In the genomic region with DNA sequence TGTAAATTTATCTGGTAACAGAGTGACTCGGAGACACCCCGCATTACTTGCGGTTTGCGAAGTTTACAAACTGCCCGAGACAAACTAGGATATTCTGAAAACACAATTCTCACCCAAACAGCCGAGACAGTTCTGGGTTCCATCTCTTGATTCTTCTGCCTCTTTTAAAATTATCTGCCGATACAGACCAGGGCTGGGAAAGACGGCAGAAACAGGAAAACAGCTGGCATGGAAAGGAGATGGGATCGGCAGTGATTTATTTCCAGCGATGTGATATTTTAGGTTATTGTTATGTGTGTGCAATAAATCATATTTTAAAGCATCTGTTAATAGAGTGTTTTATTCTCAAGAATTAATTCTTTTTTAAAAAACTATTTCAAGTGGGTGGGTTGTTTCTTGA, we compare ENCODE assay signal across 18 cellular contexts.
"Had no signal": no experiment of that assay in that cellular context is flagged by ENCODE, and none has a peak within 500 bp of the region (broad histone marks: within the 10 kb centered on the region; RNA-seq: fewer than 3 reads in every experiment).

No MANE protein-coding gene starts in this region.

- H3K36me3 Mint-ChIP-seq: naive B cell; stimulated activated memory B cell treated with anti-CD40 and anti-IgM and Interleukin-4, amounts not matched to agents 10 μg/mL and 1 μg/mL and 100 μg/mL, for 72 hours; type B pancreatic cell had no signal

- ATAC-seq: left ventricle myocardium superior; lower lobe of right lung; stimulated activated memory B cell treated with anti-CD40 and anti-IgM and Interleukin-4, amounts not matched to agents 10 μg/mL and 1 μg/mL and 100 μg/mL, for 72 hours; stimulated activated naive CD8-positive, alpha-beta T cell treated with anti-CD3 and anti-CD28 coated beads, Interleukin-15, Interleukin-2, amounts not matched to agents 100 U/mL and 50 U/mL, for 24 hours had no signal

- H3K4me3 Mint-ChIP-seq: naive B cell; stimulated activated memory B cell treated with anti-CD40 and anti-IgM and Interleukin-4, amounts not matched to agents 10 μg/mL and 1 μg/mL and 100 μg/mL, for 72 hours had no signal

- H3K27ac Mint-ChIP-seq: stimulated activated memory B cell treated with anti-CD40 and anti-IgM and Interleukin-4, amounts not matched to agents 10 μg/mL and 1 μg/mL and 100 μg/mL, for 72 hours; type B pancreatic cell had no signal

- H3K4me3 ChIP-seq: coronary artery, lower lobe of right lung, prostate gland, right atrium auricular region, sigmoid colon, testis, tibial artery had no signal

- DNase-seq: central memory CD4-positive, alpha-beta T cell; gastrocnemius medialis; head of caudate nucleus; naive B cell; stimulated activated CD4-positive, alpha-beta T cell treated with anti-CD3 and anti-CD28 coated beads, Interleukin-2, amount 100 ng/mL, for 24 hours; stimulated activated CD4-positive, alpha-beta T cell treated with anti-CD3 and anti-CD28 coated beads, Interleukin-4, amount 100 ng/mL, for 24 hours; stimulated activated naive CD8-positive, alpha-beta T cell treated with anti-CD3 and anti-CD28 coated beads, Interleukin-15, Interleukin-2, amounts not matched to agents 100 U/mL and 50 U/mL, for 24 hours; substantia nigra; testis had no signal

- H3K27ac ChIP-seq: coronary artery, gastrocnemius medialis, lower lobe of right lung, prostate gland, right atrium auricular region, sigmoid colon, testis, tibial artery had no signal

- H3K4me1 ChIP-seq: prostate gland, testis had no signal

- H3K9me3 ChIP-seq: gastrocnemius medialis, lower lobe of right lung, prostate gland, right atrium auricular region, sigmoid colon, testis, tibial artery had no signal

- H3K27me3 ChIP-seq: testis had no signal

- H3K9me3 Mint-ChIP-seq: naive B cell; stimulated activated memory B cell treated with anti-CD40 and anti-IgM and Interleukin-4, amounts not matched to agents 10 μg/mL and 1 μg/mL and 100 μg/mL, for 72 hours; type B pancreatic cell had no signal

- H3K36me3 ChIP-seq: gastrocnemius medialis, lower lobe of right lung, prostate gland, right atrium auricular region, sigmoid colon, tibial artery had no signal
